11 cellular contexts compared by ENCODE assay signal in genomic region chr13:21676611-21677021, GRCh38. TPM values are rescaled to one million over a fixed set of nuclear protein-coding genes. Genes with fewer than 3 reads are reported as not detected.
DNase-seq lines count a peak whose midpoint lies in the region; ATAC-seq, FAIRE-seq and TF ChIP-seq lines count a peak whose summit lies in the region.
"Had no signal": no experiment of that assay in that cellular context is flagged by ENCODE, and none has a peak within 500 bp of the region (broad histone marks: within the 10 kb centered on the region; RNA-seq: fewer than 3 reads in every experiment).

No MANE protein-coding gene starts in this region.

- H3K9me3 ChIP-seq in BLaER1, result no peaks in the 10 kb centered on the region
- H3K9me3 ChIP-seq in T-helper 17 cell (ENCODE audit: control insufficient read depth, low read length, poor library complexity, severe bottlenecking), result no peaks in the 10 kb centered on the region
- no peaks in the 10 kb centered on the region for H3K9me3 ChIP-seq in keratinocyte (ENCODE audit: control insufficient read depth, low read depth, low read length)
- H3K9me3 ChIP-seq: right lobe of liver had no signal

- no peaks in the 10 kb centered on the region for H3K36me3 Mint-ChIP-seq in T-helper 17 cell (ENCODE audit: low read depth)

- DNase-seq in G401 (ENCODE audit: low spot score), result peak; percentile 87
- DNase-seq in T-helper 17 cell, result no peak
- no peak for DNase-seq in keratinocyte (ENCODE audit: low read depth, low spot score)
- no peak for DNase-seq in KG1 (lab: John Stamatoyannopoulos, UW)
- DNase-seq in SK-N-DZ (ENCODE audit: low spot score), result no peak
- DNase-seq in NOMO-1 treated with dmso at 0.1 percent for 144 hours (lab: John Stamatoyannopoulos, UW; ENCODE audit: unreplicated experiment), result no peak
- DNase-seq: activated CD4-positive, alpha-beta T cell treated with anti-CD3 and anti-CD28 coated beads, Interleukin-2, amount 10 ng/mL, durations not matched to agents 24 days and 14 days; right lobe of liver had no signal

- ATAC-seq in T-helper 17 cell (no peak), GM18502 (IDR thresholded peaks at IDR 0.05; ENCODE audit: poor library complexity, unreplicated experiment) (no peak)

- peaks cover 16% of the 10 kb centered on the region for H3K4me1 Mint-ChIP-seq in T-helper 17 cell

- H3K27ac Mint-ChIP-seq in T-helper 17 cell, result no peak overlapping the region
- H3K27ac Mint-ChIP-seq: activated CD4-positive, alpha-beta T cell treated with anti-CD3 and anti-CD28 coated beads, Interleukin-2, amount 10 ng/mL, durations not matched to agents 24 days and 14 days had no signal

- H3K4me3 ChIP-seq in BLaER1 (peak overlapping the region; percentile 80), keratinocyte (ENCODE audit: control insufficient read depth in 2 of 3, extremely low read depth in 1 of 3, insufficient read depth in 2 of 3, low read depth in 1 of 3, low read length in 3 of 3) (no peak overlapping the region)
- H3K4me3 ChIP-seq: right lobe of liver had no signal

- no peaks in the 10 kb centered on the region for H3K27me3 ChIP-seq in BLaER1
- H3K27me3 ChIP-seq in keratinocyte (ENCODE audit: control insufficient read depth, extremely low read depth, insufficient read depth, low read length), result peaks cover 39% of the 10 kb centered on the region

- H3K27ac ChIP-seq in BLaER1 (peak overlapping the region; percentile 79; the same call in 1 of the 2 replicates), keratinocyte (ENCODE audit: control insufficient read depth, insufficient read depth, low read length) (no peak overlapping the region)
- H3K27ac ChIP-seq: epithelial cell of prostate, right lobe of liver had no signal

- FAIRE-seq in keratinocyte (lab: Jason Lieb, UNC), result no peak

- dilution Hi-C loops in keratinocyte (cut with MboI; ENCODE audit: extremely low pct_ligation_motif_present, low sequenced_read_pairs), result no loop called here

- H3K79me2 ChIP-seq in keratinocyte (ENCODE audit: control insufficient read depth, insufficient read depth, low read length), result no peaks in the 10 kb centered on the region

- in situ Hi-C loops in G401 (cut with HindIII; ENCODE audit: low sequenced_read_pairs), result no loop called here

- H3K4me3 Mint-ChIP-seq in T-helper 17 cell, result peak overlapping the region; percentile 96

- peak; percentile 45 to 83 (median 46) for TF ChIP-seq CTCF in keratinocyte (optimal IDR thresholded peaks at IDR 0.05 in 1 of 3, IDR thresholded peaks at IDR 0.05 in 1 of 3, conservative IDR thresholded peaks at IDR 0.05 in 1 of 3; ENCODE audit: extremely low read depth in 1 of 3, insufficient read depth in 2 of 3, low read length in 3 of 3)

- H2AFZ ChIP-seq in keratinocyte (ENCODE audit: control insufficient read depth, low read length), result no peak overlapping the region

- peak overlapping the region; percentile 97 for H3K4me2 ChIP-seq in BLaER1
- H3K4me2 ChIP-seq in keratinocyte (ENCODE audit: control insufficient read depth, extremely low read depth, insufficient read depth, low read depth, low read length), result no peak overlapping the region

- H3K9ac ChIP-seq in BLaER1, result peak overlapping the region; percentile 82
- no peak overlapping the region for H3K9ac ChIP-seq in keratinocyte (ENCODE audit: control insufficient read depth, extremely low read depth, insufficient read depth, low read length)

- H3K4me1 ChIP-seq in BLaER1, result peaks cover 54% of the 10 kb centered on the region
- H3K4me1 ChIP-seq in keratinocyte (ENCODE audit: control insufficient read depth, extremely low read depth, insufficient read depth, low read length), result peaks cover 12% of the 10 kb centered on the region

- H4K20me1 ChIP-seq in BLaER1 (peaks cover 80% of the 10 kb centered on the region), keratinocyte (ENCODE audit: control insufficient read depth, extremely low read depth, insufficient read depth, low read length) (no peaks in the 10 kb centered on the region)

- H3K27me3 Mint-ChIP-seq in T-helper 17 cell, result peaks cover 18% of the 10 kb centered on the region

- no peaks in the 10 kb centered on the region for H3K9me1 ChIP-seq in keratinocyte (ENCODE audit: control insufficient read depth, extremely low read depth, insufficient read depth, low read length)

- peaks cover 37% of the 10 kb centered on the region for H3K36me3 ChIP-seq in BLaER1
- H3K36me3 ChIP-seq in keratinocyte (ENCODE audit: control insufficient read depth in 2 of 2, extremely low read depth in 1 of 2, insufficient read depth in 2 of 2, low read length in 2 of 2), result no peaks in the 10 kb centered on the region
- H3K36me3 ChIP-seq: right lobe of liver had no signal

RNA-seq across cellular contexts. Expression of gene FGF9, which starts 5.7 kb away (rescaled TPM):
- total RNA-seq in G401 (2014; rRNA removed; shearing (Covaris generic)), result not detected in 2 replicates
- total RNA-seq in T-helper 17 cell, result 1 to 10 TPM; 1.1 to 2.1 TPM
- 0.06 TPM in 1 of 3 replicates, not detected in the others for polyA plus RNA-seq in keratinocyte
- not detected for polyA plus RNA-seq in keratinocyte (2011; ENCODE audit: low read depth)
- polyA plus RNA-seq in keratinocyte (2011; cell fraction: cytosol; rRNA removed), result not detected in 2 replicates
- 0.05 TPM in 1 of 2 replicates, not detected in the other for polyA plus RNA-seq in keratinocyte (2011; cell fraction: nucleus; rRNA removed)
- 0.23 TPM in 1 of 2 replicates, not detected in the other for polyA plus RNA-seq in keratinocyte (2012; ENCODE audit: low replicate concordance)
- not detected in 3 replicates for polyA minus RNA-seq in keratinocyte
- not detected for polyA minus RNA-seq in keratinocyte (2011; cell fraction: cytosol; rRNA and poly(A)+ RNA removed)
- not detected in 2 replicates for polyA minus RNA-seq in keratinocyte (2011; cell fraction: nucleus; rRNA and poly(A)+ RNA removed)
- polyA plus RNA-seq in SK-N-DZ (2014; cell fraction: cytosol; rRNA removed), result 1.0 and 1.1 TPM in 2 replicates
- polyA plus RNA-seq in SK-N-DZ (2014; cell fraction: nucleus; rRNA removed), result 2.4 and 4.0 TPM in 2 replicates
- total RNA-seq: right lobe of liver had no signal
